1 cellular context compared by ENCODE assay signal in the genomic region with DNA sequence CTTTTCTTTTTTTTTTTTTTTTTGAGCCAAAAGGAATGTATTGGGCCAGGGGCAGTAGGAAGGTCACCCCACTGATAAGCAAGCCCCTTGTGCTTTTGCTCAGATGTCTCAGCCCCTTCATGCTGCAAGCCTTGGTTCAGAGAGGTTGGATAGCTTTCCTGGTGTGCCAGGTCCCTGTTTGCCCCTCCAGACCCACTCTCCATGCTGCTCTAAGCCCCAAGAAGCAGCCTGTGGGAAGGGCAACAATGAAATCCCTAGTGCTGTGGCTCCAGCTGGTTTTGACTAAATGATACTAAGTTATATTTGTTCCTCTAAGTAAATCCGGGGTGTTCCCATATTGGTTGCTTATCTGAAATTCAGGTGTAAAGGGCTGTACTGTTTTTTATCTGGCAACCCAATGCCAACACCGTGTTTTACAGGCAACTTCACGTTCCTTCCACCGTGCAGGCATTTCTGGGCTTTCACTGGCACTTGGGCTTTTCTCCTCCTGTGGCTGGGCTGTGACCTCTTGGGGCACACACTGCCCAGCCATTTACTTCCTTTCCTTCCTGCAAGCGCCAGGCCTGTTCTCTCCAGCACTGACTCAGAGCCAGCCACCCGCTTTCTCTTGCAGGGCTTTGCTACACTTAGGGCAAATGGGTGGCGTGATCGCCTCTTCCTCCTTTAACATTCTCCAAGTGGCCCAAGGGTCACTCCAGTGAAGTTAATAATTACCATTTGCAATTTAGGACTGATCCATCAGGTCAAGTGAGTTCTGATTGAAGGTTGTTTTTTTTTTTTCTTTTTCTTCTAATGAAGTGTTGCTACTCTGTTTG.
TF ChIP-seq lines count a peak whose summit lies in the region.

No MANE protein-coding gene starts in this region.

TF ChIP-seq in H1, 55 proteins besides CTCF, POLR2A, EP300 and RAD21:
- no peak for TF ChIP-seq NRF1 (IDR thresholded peaks at IDR 0.05; ENCODE audit: low read depth, low read length)
- TF ChIP-seq NANOG (IDR thresholded peaks at IDR 0.05; ENCODE audit: insufficient read depth, low read depth, low read length, poor library complexity, severe bottlenecking): no peak
- TF ChIP-seq JUN (IDR thresholded peaks at IDR 0.05; ENCODE audit: low read depth, low read length): no peak
- TF ChIP-seq, protein P1, sequence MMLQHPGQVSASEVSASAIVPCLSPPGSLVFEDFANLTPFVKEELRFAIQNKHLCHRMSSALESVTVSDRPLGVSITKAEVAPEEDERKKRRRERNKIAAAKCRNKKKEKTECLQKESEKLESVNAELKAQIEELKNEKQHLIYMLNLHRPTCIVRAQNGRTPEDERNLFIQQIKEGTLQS (IDR thresholded peaks at IDR 0.05; ENCODE audit: insufficient read depth, low read depth, low read length): no peak
- no peak for TF ChIP-seq KDM1A (IDR thresholded peaks at IDR 0.05; ENCODE audit: borderline replicate concordance, low read length)
- no peak for TF ChIP-seq BCL11A (IDR thresholded peaks at IDR 0.05; ENCODE audit: low read depth in 2 of 2, low read length in 2 of 2)
- TF ChIP-seq SP1 (IDR thresholded peaks at IDR 0.05; ENCODE audit: low read depth, low read length): no peak
- no peak for TF ChIP-seq SIX5 (IDR thresholded peaks at IDR 0.05; ENCODE audit: low read depth, low read length)
- TF ChIP-seq KDM5A (IDR thresholded peaks at IDR 0.05; ENCODE audit: low read length): no peak
- TF ChIP-seq SIRT6 (IDR thresholded peaks at IDR 0.05; ENCODE audit: low read length): no peak
- TF ChIP-seq, protein P2, sequence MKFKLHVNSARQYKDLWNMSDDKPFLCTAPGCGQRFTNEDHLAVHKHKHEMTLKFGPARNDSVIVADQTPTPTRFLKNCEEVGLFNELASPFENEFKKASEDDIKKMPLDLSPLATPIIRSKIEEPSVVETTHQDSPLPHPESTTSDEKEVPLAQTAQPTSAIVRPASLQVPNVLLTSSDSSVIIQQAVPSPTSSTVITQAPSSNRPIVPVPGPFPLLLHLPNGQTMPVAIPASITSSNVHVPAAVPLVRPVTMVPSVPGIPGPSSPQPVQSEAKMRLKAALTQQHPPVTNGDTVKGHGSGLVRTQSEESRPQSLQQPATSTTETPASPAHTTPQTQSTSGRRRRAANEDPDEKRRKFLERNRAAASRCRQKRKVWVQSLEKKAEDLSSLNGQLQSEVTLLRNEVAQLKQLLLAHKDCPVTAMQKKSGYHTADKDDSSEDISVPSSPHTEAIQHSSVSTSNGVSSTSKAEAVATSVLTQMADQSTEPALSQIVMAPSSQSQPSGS (IDR thresholded peaks at IDR 0.05; ENCODE audit: low read length): no peak
- TF ChIP-seq, protein P3, sequence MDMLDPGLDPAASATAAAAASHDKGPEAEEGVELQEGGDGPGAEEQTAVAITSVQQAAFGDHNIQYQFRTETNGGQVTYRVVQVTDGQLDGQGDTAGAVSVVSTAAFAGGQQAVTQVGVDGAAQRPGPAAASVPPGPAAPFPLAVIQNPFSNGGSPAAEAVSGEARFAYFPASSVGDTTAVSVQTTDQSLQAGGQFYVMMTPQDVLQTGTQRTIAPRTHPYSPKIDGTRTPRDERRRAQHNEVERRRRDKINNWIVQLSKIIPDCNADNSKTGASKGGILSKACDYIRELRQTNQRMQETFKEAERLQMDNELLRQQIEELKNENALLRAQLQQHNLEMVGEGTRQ (IDR thresholded peaks at IDR 0.05; ENCODE audit: low read length): no peak
- TF ChIP-seq EGR1 (IDR thresholded peaks at IDR 0.05; ENCODE audit: borderline replicate concordance, low read depth, low read length): no peak
- TF ChIP-seq RFX5 (IDR thresholded peaks at IDR 0.05; ENCODE audit: borderline replicate concordance, low read depth, low read length): no peak
- TF ChIP-seq TEAD4 (IDR thresholded peaks at IDR 0.05; ENCODE audit: low read depth, low read length): no peak
- TF ChIP-seq BACH1 (IDR thresholded peaks at IDR 0.05; ENCODE audit: low read length): no peak
- TF ChIP-seq GABPA (IDR thresholded peaks at IDR 0.05; ENCODE audit: borderline replicate concordance, insufficient read depth, low read length): no peak
- no peak for TF ChIP-seq TBP (IDR thresholded peaks at IDR 0.05; ENCODE audit: low read depth, low read length)
